20 cellular contexts compared by ENCODE assay signal in genomic region chr9:37520641-37521040, GRCh38.
"Had no signal": no experiment of that assay in that cellular context is flagged by ENCODE, and none has a peak within 500 bp of the region (broad histone marks: within the 10 kb centered on the region; RNA-seq: fewer than 3 reads in every experiment).

No MANE protein-coding gene starts in this region.

- FAIRE-seq: pancreas had no signal

- H3K9me3 Mint-ChIP-seq: activated CD4-positive, alpha-beta T cell treated with anti-CD3 and anti-CD28 coated beads, Interleukin-2, amount 10 ng/mL, durations not matched to agents 7 days and 5 days; activated naive CD8-positive, alpha-beta T cell treated with anti-CD3 and anti-CD28 coated beads, Interleukin-2, amount 50 U/mL, for 24 hours; activated T-cell treated with anti-CD3 and anti-CD28 coated beads, Interleukin-2, amount 50 U/mL, for 24 hours; activated T-helper 2 cell treated with anti-CD3 and anti-CD28 coated beads, Interferon-gamma antibody, Interleukin-2, Interleukin-4, amounts not matched to agents 10 μg/mL and 5 μg/mL and 100 μg/mL, durations not matched to agents 14 hours and 24 hours and 36 hours; central memory CD8-positive, alpha-beta T cell had no signal

- H3K4me1 Mint-ChIP-seq: activated CD4-positive, alpha-beta T cell treated with anti-CD3 and anti-CD28 coated beads, Interleukin-2, amount 10 ng/mL, durations not matched to agents 7 days and 5 days; activated naive CD8-positive, alpha-beta T cell treated with anti-CD3 and anti-CD28 coated beads, Interleukin-2, amount 50 U/mL, for 24 hours; central memory CD8-positive, alpha-beta T cell had no signal

- H3K36me3 ChIP-seq: colonic mucosa, uterus had no signal

- H3K27me3 ChIP-seq: colonic mucosa, gastrocnemius medialis, left lung, pancreas, sigmoid colon, tibial nerve, uterus had no signal

- DNase-seq: activated CD4-positive, alpha-beta T cell treated with anti-CD3 and anti-CD28 coated beads, Interleukin-2, amount 10 ng/mL, durations not matched to agents 7 days and 5 days; activated CD8-positive, alpha-beta T cell treated with anti-CD3 and anti-CD28 coated beads, Interleukin-2, amount 10 ng/mL, durations not matched to agents 7 days and 5 days; activated naive CD4-positive, alpha-beta T cell treated with Interleukin-2 at 50 U/mL for 16 hours; activated naive CD8-positive, alpha-beta T cell treated with anti-CD3 and anti-CD28 coated beads, Interleukin-2, amount 50 U/mL, for 24 hours; activated T-cell treated with anti-CD3 and anti-CD28 coated beads, Interleukin-2, amount 50 U/mL, for 24 hours; colonic mucosa; erythroblast; gastrocnemius medialis; head of caudate nucleus; left lung; mammary epithelial cell; sigmoid colon; stimulated activated CD8-positive, alpha-beta memory T cell treated with anti-CD3 and anti-CD28 coated beads, Interleukin-4, amount 100 ng/mL, for 48 hours; stimulated activated naive CD4-positive, alpha-beta T cell treated with Interleukin-2 at 50 U/mL for 16 hours; SW 1271; uterus had no signal

- H3K27ac Mint-ChIP-seq: activated CD4-positive, alpha-beta T cell treated with anti-CD3 and anti-CD28 coated beads, Interleukin-2, amount 10 ng/mL, durations not matched to agents 7 days and 5 days; activated CD8-positive, alpha-beta T cell treated with anti-CD3 and anti-CD28 coated beads, Interleukin-2, amount 10 ng/mL, durations not matched to agents 7 days and 5 days; activated naive CD8-positive, alpha-beta T cell treated with anti-CD3 and anti-CD28 coated beads, Interleukin-2, amount 50 U/mL, for 24 hours; activated T-cell treated with anti-CD3 and anti-CD28 coated beads, Interleukin-2, amount 50 U/mL, for 24 hours; activated T-helper 2 cell treated with anti-CD3 and anti-CD28 coated beads, Interferon-gamma antibody, Interleukin-2, Interleukin-4, amounts not matched to agents 10 μg/mL and 5 μg/mL and 100 μg/mL, durations not matched to agents 14 hours and 24 hours and 36 hours had no signal

- H3K4me1 ChIP-seq: colonic mucosa, gastrocnemius medialis, left lung, pancreas, sigmoid colon, tibial nerve, uterus had no signal

- H3K27ac ChIP-seq: colonic mucosa, gastrocnemius medialis, left lung, pancreas, sigmoid colon, tibial nerve, uterus had no signal

- H3K4me3 Mint-ChIP-seq: activated CD4-positive, alpha-beta T cell treated with anti-CD3 and anti-CD28 coated beads, Interleukin-2, amount 10 ng/mL, durations not matched to agents 7 days and 5 days; activated CD8-positive, alpha-beta T cell treated with anti-CD3 and anti-CD28 coated beads, Interleukin-2, amount 10 ng/mL, durations not matched to agents 7 days and 5 days; activated naive CD8-positive, alpha-beta T cell treated with anti-CD3 and anti-CD28 coated beads, Interleukin-2, amount 50 U/mL, for 24 hours; activated T-cell treated with anti-CD3 and anti-CD28 coated beads, Interleukin-2, amount 50 U/mL, for 24 hours; central memory CD8-positive, alpha-beta T cell had no signal

- H3K4me3 ChIP-seq: colonic mucosa, gastrocnemius medialis, left lung, pancreas, sigmoid colon, tibial nerve, uterus had no signal

- H3K9me3 ChIP-seq: colonic mucosa, gastrocnemius medialis, left lung, pancreas, sigmoid colon, tibial nerve, uterus had no signal

- ATAC-seq: activated CD8-positive, alpha-beta T cell treated with anti-CD3 and anti-CD28 coated beads, Interleukin-2, amount 10 ng/mL, durations not matched to agents 7 days and 5 days; activated naive CD8-positive, alpha-beta T cell treated with anti-CD3 and anti-CD28 coated beads, Interleukin-2, amount 50 U/mL, for 24 hours; gastrocnemius medialis; left lung; pancreas had no signal

- H3K27me3 Mint-ChIP-seq: activated CD4-positive, alpha-beta T cell treated with anti-CD3 and anti-CD28 coated beads, Interleukin-2, amount 10 ng/mL, durations not matched to agents 7 days and 5 days; activated naive CD8-positive, alpha-beta T cell treated with anti-CD3 and anti-CD28 coated beads, Interleukin-2, amount 50 U/mL, for 24 hours; activated T-cell treated with anti-CD3 and anti-CD28 coated beads, Interleukin-2, amount 50 U/mL, for 24 hours; central memory CD8-positive, alpha-beta T cell had no signal
